Comparison of ENCODE assay signal across 17 cellular contexts in genomic region chr4:182863501-182863900, GRCh38. TPM values are rescaled to one million over a fixed set of nuclear protein-coding genes. Genes with fewer than 3 reads are reported as not detected.
DNase-seq lines count a peak whose midpoint lies in the region; ATAC-seq and TF ChIP-seq lines count a peak whose summit lies in the region.
"Had no signal": no experiment of that assay in that cellular context is flagged by ENCODE, and none has a peak within 500 bp of the region (broad histone marks: within the 10 kb centered on the region; RNA-seq: fewer than 3 reads in every experiment).

No MANE protein-coding gene starts in this region.

- ATAC-seq in stimulated activated effector memory CD8-positive, alpha-beta T cell treated with anti-CD3 and anti-CD28 coated beads, Interleukin-12 subunit alpha, Interleukin-12 subunit beta, amount 100 ng/mL, for 72 hours = peak; percentile 31

- DNase-seq in DMS53 (lab: John Stamatoyannopoulos, UW) = peak; percentile 62
- no peak for DNase-seq in DMS53 treated with DMSO at 0.1 percent for 48 hours (lab: John Stamatoyannopoulos, UW; ENCODE audit: unreplicated experiment)
- peak; percentile 76 for DNase-seq in NCI-H69 (lab: John Stamatoyannopoulos, UW)
- no peak for DNase-seq in glutamatergic neuron
- DNase-seq in stimulated activated effector memory CD8-positive, alpha-beta T cell treated with anti-CD3 and anti-CD28 coated beads, Interleukin-12 subunit alpha, Interleukin-12 subunit beta, amount 100 ng/mL, for 72 hours (ENCODE audit: low spot score in 2 of 2) = no peak
- no peak for DNase-seq in inferior parietal cortex (ENCODE audit: extremely low spot score)
- no peak for DNase-seq in GF-D8 (lab: John Stamatoyannopoulos, UW)
- DNase-seq in Calu3 = no peak
- DNase-seq: activated CD4-positive, alpha-beta T cell treated with anti-CD3 and anti-CD28 coated beads, Interleukin-2, amount 10 ng/mL, durations not matched to agents 7 days and 5 days; activated gamma-delta T cell; AML-193; Caco-2; left cardiac atrium; midbrain; NCI-H1436; stimulated activated CD4-positive, alpha-beta T cell treated with anti-CD3 and anti-CD28 coated beads, Interleukin-15, amount 100 ng/mL, for 24 hours; trophoblast cell had no signal

- H3K36me3 Mint-ChIP-seq in glutamatergic neuron (ENCODE audit: unreplicated experiment) = peaks cover 5% of the 10 kb centered on the region
- no peaks in the 10 kb centered on the region for H3K36me3 Mint-ChIP-seq in stimulated activated effector memory CD8-positive, alpha-beta T cell treated with anti-CD3 and anti-CD28 coated beads, Interleukin-12 subunit alpha, Interleukin-12 subunit beta, amount 100 ng/mL, for 72 hours
- H3K36me3 Mint-ChIP-seq in Calu3 (ENCODE audit: insufficient read depth, unreplicated experiment) = no peaks in the 10 kb centered on the region

- CTCF ChIA-PET in Calu3 (lab: Charles Lee) = no interaction called here

- peaks cover 17% of the 10 kb centered on the region for H3K4me1 Mint-ChIP-seq in glutamatergic neuron (ENCODE audit: low read depth, unreplicated experiment)
- no peaks in the 10 kb centered on the region for H3K4me1 Mint-ChIP-seq in stimulated activated effector memory CD8-positive, alpha-beta T cell treated with anti-CD3 and anti-CD28 coated beads, Interleukin-12 subunit alpha, Interleukin-12 subunit beta, amount 100 ng/mL, for 72 hours
- H3K4me1 Mint-ChIP-seq in Calu3 (ENCODE audit: low read depth, unreplicated experiment) = no peaks in the 10 kb centered on the region
- H3K4me1 Mint-ChIP-seq: activated CD4-positive, alpha-beta T cell treated with anti-CD3 and anti-CD28 coated beads, Interleukin-2, amount 10 ng/mL, durations not matched to agents 7 days and 5 days had no signal

- peak overlapping the region; percentile 64 for H3K27ac Mint-ChIP-seq in glutamatergic neuron (ENCODE audit: unreplicated experiment)
- H3K27ac Mint-ChIP-seq in stimulated activated effector memory CD8-positive, alpha-beta T cell treated with anti-CD3 and anti-CD28 coated beads, Interleukin-12 subunit alpha, Interleukin-12 subunit beta, amount 100 ng/mL, for 72 hours = no peak overlapping the region
- no peak overlapping the region for H3K27ac Mint-ChIP-seq in Calu3 (ENCODE audit: unreplicated experiment)
- H3K27ac Mint-ChIP-seq: activated CD4-positive, alpha-beta T cell treated with anti-CD3 and anti-CD28 coated beads, Interleukin-2, amount 10 ng/mL, durations not matched to agents 7 days and 5 days had no signal

- H3K4me3 Mint-ChIP-seq in glutamatergic neuron (ENCODE audit: unreplicated experiment) (peak overlapping the region; percentile 25), Calu3 (ENCODE audit: low read depth, unreplicated experiment) (no peak overlapping the region)
- no peak overlapping the region for H3K4me3 Mint-ChIP-seq in stimulated activated effector memory CD8-positive, alpha-beta T cell treated with anti-CD3 and anti-CD28 coated beads, Interleukin-12 subunit alpha, Interleukin-12 subunit beta, amount 100 ng/mL, for 72 hours
- H3K4me3 Mint-ChIP-seq: activated CD4-positive, alpha-beta T cell treated with anti-CD3 and anti-CD28 coated beads, Interleukin-2, amount 10 ng/mL, durations not matched to agents 7 days and 5 days had no signal

- H3K27me3 Mint-ChIP-seq in glutamatergic neuron (ENCODE audit: unreplicated experiment) (peaks cover 2% of the 10 kb centered on the region), Calu3 (ENCODE audit: unreplicated experiment) (no peaks in the 10 kb centered on the region)
- H3K27me3 Mint-ChIP-seq: activated CD4-positive, alpha-beta T cell treated with anti-CD3 and anti-CD28 coated beads, Interleukin-2, amount 10 ng/mL, durations not matched to agents 7 days and 5 days had no signal

- H3K9me3 Mint-ChIP-seq in glutamatergic neuron (ENCODE audit: unreplicated experiment) = peaks cover 3% of the 10 kb centered on the region
- H3K9me3 Mint-ChIP-seq in stimulated activated effector memory CD8-positive, alpha-beta T cell treated with anti-CD3 and anti-CD28 coated beads, Interleukin-12 subunit alpha, Interleukin-12 subunit beta, amount 100 ng/mL, for 72 hours = peaks cover 3% of the 10 kb centered on the region
- H3K9me3 Mint-ChIP-seq in Calu3 (ENCODE audit: low read depth, unreplicated experiment) = no peaks in the 10 kb centered on the region

- intact Hi-C loops in Calu3 (cut with micrococcal nuclease; ENCODE audit: unreplicated experiment) = no loop called here

- TF ChIP-seq CTCF in glutamatergic neuron (IDR thresholded peaks at IDR 0.05; ENCODE audit: partially characterized antibody, unreplicated experiment) (no peak), Calu3 (IDR thresholded peaks at IDR 0.05; ENCODE audit: unreplicated experiment) (no peak)

- BruUV-seq in Calu3 (replicated peaks; lab: Mats Ljungman, UMichigan) = no TSS peak

RNA-seq across cellular contexts. Expression of gene DCTD, which starts 53.7 kb away (rescaled TPM):
- 44.5 TPM for total RNA-seq in glutamatergic neuron (ENCODE audit: unreplicated experiment)
- 65.3 and 69.1 TPM in 2 replicates for total RNA-seq in Calu3 (2022)

Comparison
In these comparisons a context has a peak if more than half of its experiments do, and no peak if none do; other contexts are left out.
1. DNase-seq: peak in DMS53 (single experiment) and NCI-H69 (single experiment); none in DMS53 treated with DMSO at 0.1 percent for 48 hours (single experiment), glutamatergic neuron (single experiment), stimulated activated effector memory CD8-positive, alpha-beta T cell treated with anti-CD3 and anti-CD28 coated beads, Interleukin-12 subunit alpha, Interleukin-12 subunit beta, amount 100 ng/mL, for 72 hours (0 of 2), inferior parietal cortex (single experiment), GF-D8 (single experiment) and Calu3 (single experiment).